9 cellular contexts compared by ENCODE assay signal in the genomic region with DNA sequence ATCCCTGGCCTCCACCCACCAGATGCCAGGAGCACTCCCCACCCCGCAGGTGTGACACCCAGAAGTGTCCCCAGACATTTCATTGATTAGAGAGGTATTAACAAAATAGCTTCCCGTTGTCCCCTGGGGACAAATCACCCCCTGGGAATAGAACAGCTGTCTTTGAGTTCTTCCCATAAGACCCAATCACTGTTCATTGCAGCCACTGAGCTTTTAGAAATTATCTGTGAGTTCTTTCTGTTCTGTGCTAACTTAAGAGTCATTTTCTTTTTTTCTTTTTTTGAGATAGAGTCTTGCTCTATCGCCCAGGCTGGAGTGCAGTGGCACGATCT.
DNase-seq lines count a peak whose midpoint lies in the region; ATAC-seq and TF ChIP-seq lines count a peak whose summit lies in the region.
"Had no signal": no experiment of that assay in that cellular context is flagged by ENCODE, and none has a peak within 500 bp of the region (broad histone marks: within the 10 kb centered on the region; RNA-seq: fewer than 3 reads in every experiment).

No MANE protein-coding gene starts in this region.

- H3K9ac ChIP-seq in subcutaneous abdominal adipose tissue (ENCODE audit: low read length in 5 of 5), result peak overlapping the region in 2 of 5 donors; percentile 13 to 63

- CTCF ChIA-PET in HEK293 (lab: Yijun Ruan, JAX), result interaction anchor here (1.0 kb wide), 1 partner anchor 45 kb away, joined by 5 read pairs; no protein-coding TSS in a partner anchor

- POLR2A ChIA-PET in HEK293 (lab: Yijun Ruan, JAX), result no interaction called here

- peaks cover 10% of the 10 kb centered on the region; the same call in 1 of the 2 replicates for H3K4me1 ChIP-seq in HEK293 (ENCODE audit: control insufficient read depth, insufficient read depth, low read length)
- peaks cover 6 to 61% (median 40%) of the 10 kb centered on the region in 5 donors for H3K4me1 ChIP-seq in subcutaneous abdominal adipose tissue (ENCODE audit: control insufficient read depth in 5 of 5, insufficient read depth in 5 of 5, low read length in 5 of 5)

- DNase-seq in memory B cell (ENCODE audit: low spot score in 2 of 2) (no peak), SKM-1 treated with dmso at 0.1 percent for 144 hours (lab: John Stamatoyannopoulos, UW; ENCODE audit: unreplicated experiment) (no peak)
- DNase-seq: activated CD4-positive, CD25-positive, alpha-beta regulatory T cell treated with anti-CD3 and anti-CD28 coated beads, Interleukin-2, amount 50 U/mL, for 72 hours; NCI-H1436 treated with DMSO at 0.1 percent for 48 hours had no signal

- H3K27me3 ChIP-seq in subcutaneous abdominal adipose tissue (ENCODE audit: control insufficient read depth in 5 of 5, insufficient read depth in 4 of 5, low read length in 5 of 5), result no peaks in the 10 kb centered on the region

- H3K9me3 ChIP-seq in HEK293 (ENCODE audit: control insufficient read depth, insufficient read depth, low read depth, low read length) (no peaks in the 10 kb centered on the region), subcutaneous abdominal adipose tissue (ENCODE audit: control insufficient read depth in 5 of 5, low read length in 5 of 5) (no peaks in the 10 kb centered on the region)

- H3K36me3 Mint-ChIP-seq in memory B cell, result peaks cover 19% of the 10 kb centered on the region

- H3K4me1 Mint-ChIP-seq in memory B cell, result peaks cover 70% of the 10 kb centered on the region

- H3K4me3 ChIP-seq in HEK293 (ENCODE audit: low read depth, low read length), result no peak overlapping the region
- H3K4me3 ChIP-seq in subcutaneous abdominal adipose tissue (ENCODE audit: low read depth in 1 of 5, low read length in 5 of 5), result peak overlapping the region in 2 of 5 donors; percentile 18 to 26

- H3K27ac ChIP-seq in HEK293 (ENCODE audit: extremely low read depth, low read depth, low read length) (peak overlapping the region; percentile 5; the same call in 1 of the 2 replicates), angular gyrus (ENCODE audit: low read depth, low read length) (peak overlapping the region; percentile 75), subcutaneous abdominal adipose tissue (ENCODE audit: low read depth, low read length) (peak overlapping the region; percentile 71)

- peaks cover 0 to 9% of the 10 kb centered on the region in 2 experiments; a peak in 2 of 3 replicates for H3K36me3 ChIP-seq in HEK293 (ENCODE audit: control insufficient read depth in 2 of 2, insufficient read depth in 1 of 2, low read length in 2 of 2)
- peaks cover 0 to 45% (median 18%) of the 10 kb centered on the region in 5 donors for H3K36me3 ChIP-seq in subcutaneous abdominal adipose tissue (ENCODE audit: control insufficient read depth in 5 of 5, insufficient read depth in 5 of 5, low read length in 5 of 5)

- H3K27me3 Mint-ChIP-seq in memory B cell, result no peaks in the 10 kb centered on the region

- H3K4me3 Mint-ChIP-seq in memory B cell, result peak overlapping the region; percentile 35

- no peaks in the 10 kb centered on the region for H3K9me3 Mint-ChIP-seq in memory B cell

- no peak for TF ChIP-seq CTCF in HEK293 (tag by site-specific recombination; IDR thresholded peaks at IDR 0.05)

- ATAC-seq in memory B cell (ENCODE audit: low read depth) (no peak), HG03108 (IDR thresholded peaks at IDR 0.05; ENCODE audit: unreplicated experiment) (no peak), HG03045 (IDR thresholded peaks at IDR 0.05; ENCODE audit: unreplicated experiment) (no peak)

- H3K27ac Mint-ChIP-seq in memory B cell, result peak overlapping the region; percentile 93

TF ChIP-seq in HEK293, 187 proteins besides CTCF, POLR2A, EP300 and RAD21:
- TF ChIP-seq ZNF174 (tag by site-specific recombination; IDR thresholded peaks at IDR 0.05) (no peak), PRDM10 (tag by site-specific recombination; IDR thresholded peaks at IDR 0.05) (peak; percentile 68; the same call in 1 of the 2 replicates), ZBTB7A (tag by site-specific recombination; IDR thresholded peaks at IDR 0.05; ENCODE audit: low read depth) (no peak), ZNF202 (tag by site-specific recombination; IDR thresholded peaks at IDR 0.05; ENCODE audit: borderline replicate concordance) (no peak), SP2 (tag by site-specific recombination; IDR thresholded peaks at IDR 0.05) (no peak), ZNF600 (tag by site-specific recombination; IDR thresholded peaks at IDR 0.05) (no peak), ZNF112 (tag by site-specific recombination; IDR thresholded peaks at IDR 0.05) (no peak), ZSCAN30 (tag by site-specific recombination; IDR thresholded peaks at IDR 0.05) (no peak), KLF10 (tag by site-specific recombination; IDR thresholded peaks at IDR 0.05) (no peak)

Comparison
In these comparisons a context has a peak if more than half of its experiments do, and no peak if none do; other contexts are left out.
1. H3K27ac ChIP-seq: peak in every context shown above with its lines; median percentile 75 in angular gyrus; 71 in subcutaneous abdominal adipose tissue; 5 in HEK293.